1 cellular context compared by ENCODE assay signal in genomic region chr20:43913291-43914025, GRCh38.
TF ChIP-seq lines count a peak whose summit lies in the region.

No MANE protein-coding gene starts in this region.

TF ChIP-seq in HCT116, 20 proteins besides CTCF, POLR2A, EP300 and RAD21 (continued from another document):
- TF ChIP-seq ZBTB33 (IDR thresholded peaks at IDR 0.05; ENCODE audit: extremely low read depth, insufficient replicate concordance, low read length) (no peak), CEBPB (IDR thresholded peaks at IDR 0.05; ENCODE audit: low read depth) (no peak), JUND (IDR thresholded peaks at IDR 0.05) (no peak)
